Comparison of ENCODE assay signal across 18 cellular contexts in genomic region chr22:36935694-36936093, GRCh38. TPM values are rescaled to one million over a fixed set of nuclear protein-coding genes. Genes with fewer than 3 reads are reported as not detected.
"Had no signal": no experiment of that assay in that cellular context is flagged by ENCODE, and none has a peak within 500 bp of the region (broad histone marks: within the 10 kb centered on the region; RNA-seq: fewer than 3 reads in every experiment).

No MANE protein-coding gene starts in this region.

- H3K4me3 ChIP-seq: esophagus squamous epithelium, gastroesophageal sphincter, lung, sigmoid colon, skin epidermis, suprapubic skin, thyroid gland had no signal

- H3K36me3 ChIP-seq: sigmoid colon, thyroid gland had no signal

- H3K9me3 Mint-ChIP-seq: naive B cell, nephron, type B pancreatic cell had no signal

- H3K27me3 Mint-ChIP-seq: naive B cell, type B pancreatic cell had no signal

- DNase-seq: esophagus squamous epithelium; foreskin fibroblast; left colon; left ventricle myocardium superior; mesendoderm; naive B cell; sigmoid colon; stimulated activated CD4-positive, alpha-beta T cell treated with anti-CD3 and anti-CD28 coated beads, Interleukin-2, amount 100 ng/mL, for 24 hours; stimulated activated CD4-positive, alpha-beta T cell treated with anti-CD3 and anti-CD28 coated beads, Interleukin-4, amount 100 ng/mL, for 4 hours; stimulated activated naive CD8-positive, alpha-beta T cell treated with anti-CD3 and anti-CD28 coated beads, Interleukin-15, Interleukin-2, amounts not matched to agents 100 U/mL and 50 U/mL, for 24 hours; thyroid gland had no signal

- H3K36me3 Mint-ChIP-seq: type B pancreatic cell had no signal

- H3K27ac Mint-ChIP-seq: nephron, type B pancreatic cell had no signal

- H3K4me1 ChIP-seq: gastroesophageal sphincter, sigmoid colon, suprapubic skin, thyroid gland had no signal

- H3K27me3 ChIP-seq: esophagus squamous epithelium, sigmoid colon, suprapubic skin, thyroid gland had no signal

- ATAC-seq: gastroesophageal sphincter; left colon; left ventricle myocardium superior; stimulated activated naive CD8-positive, alpha-beta T cell treated with anti-CD3 and anti-CD28 coated beads, Interleukin-15, Interleukin-2, amounts not matched to agents 100 U/mL and 50 U/mL, for 24 hours had no signal

- H3K9me3 ChIP-seq: esophagus squamous epithelium, gastroesophageal sphincter, sigmoid colon, suprapubic skin, thyroid gland had no signal

- H3K27ac ChIP-seq: esophagus squamous epithelium, gastroesophageal sphincter, sigmoid colon, suprapubic skin, thyroid gland had no signal

- H3K4me3 Mint-ChIP-seq: naive B cell, nephron, type B pancreatic cell had no signal

RNA-seq across cellular contexts. Expression of gene CSF2RB, which starts 22.3 kb away (rescaled TPM):
- total RNA-seq: osteocyte had no signal
